In the genomic region with DNA sequence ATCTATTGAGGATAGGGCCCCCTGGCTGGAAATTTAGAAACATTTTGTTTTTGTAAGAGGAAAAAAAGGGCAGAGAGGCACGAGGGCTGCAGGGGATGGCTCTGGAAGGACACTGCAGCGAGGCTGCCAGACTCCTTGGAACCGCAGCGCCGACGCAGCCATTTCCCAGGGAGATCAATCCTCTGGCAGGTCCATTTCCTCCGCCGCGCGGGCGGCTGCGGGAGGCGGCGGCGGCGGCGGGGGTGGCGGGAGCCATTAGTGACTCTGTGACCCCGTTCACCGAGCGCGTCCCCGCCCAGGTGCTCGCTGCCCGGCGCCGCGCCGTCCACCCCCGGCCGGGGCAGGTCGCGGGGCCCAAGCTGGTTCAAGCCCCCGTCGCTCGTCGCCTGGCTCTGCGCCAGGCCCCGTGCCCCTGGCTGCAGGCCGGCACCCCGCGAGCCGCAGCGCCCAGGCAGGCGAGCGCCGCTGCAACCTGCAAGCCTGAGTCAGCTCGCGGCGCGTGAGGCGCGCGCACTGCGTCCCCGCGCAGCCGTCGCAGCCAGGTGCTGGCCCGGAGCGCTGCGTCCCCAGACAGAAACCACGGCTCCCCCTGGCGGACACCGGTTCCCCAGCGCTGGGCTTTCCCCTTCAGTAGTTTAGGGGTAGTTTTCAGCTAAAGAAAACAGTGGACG, we compare ENCODE assay signal across 8 cellular contexts.
DNase-seq lines count a peak whose midpoint lies in the region; ATAC-seq, FAIRE-seq and TF ChIP-seq lines count a peak whose summit lies in the region.

No MANE protein-coding gene starts in this region.

- peak; percentile 82 for ATAC-seq in GM21576 (IDR thresholded peaks at IDR 0.05; ENCODE audit: unreplicated experiment)

- no peak for FAIRE-seq in RCC 7860 (lab: Jason Lieb, UNC)

- H3K36me3 Mint-ChIP-seq in activated T-helper 2 cell treated with anti-CD3 and anti-CD28 coated beads, Interferon-gamma antibody, Interleukin-2, Interleukin-4, amounts not matched to agents 10 μg/mL and 5 μg/mL and 100 μg/mL, durations not matched to agents 14 hours and 24 hours and 36 hours (ENCODE audit: low read depth): no peaks in the 10 kb centered on the region

- WGBS in stomach, 5 donors: 0 to 1% (median 1%) methylated on average over 11 to 67 of the region's 67 CpGs

- no peaks in the 10 kb centered on the region for H3K27me3 ChIP-seq in neural cell (ENCODE audit: insufficient read depth, low read depth, low read length)
- H3K27me3 ChIP-seq in stomach: no peaks in the 10 kb centered on the region

- TF ChIP-seq POLR2A in stomach (IDR thresholded peaks at IDR 0.05): no peak

- no peaks in the 10 kb centered on the region for H3K9me3 Mint-ChIP-seq in activated T-helper 2 cell treated with anti-CD3 and anti-CD28 coated beads, Interferon-gamma antibody, Interleukin-2, Interleukin-4, amounts not matched to agents 10 μg/mL and 5 μg/mL and 100 μg/mL, durations not matched to agents 14 hours and 24 hours and 36 hours

- H2AFZ ChIP-seq in neural cell (ENCODE audit: low read depth, low read length): no peak overlapping the region

- H3K9ac ChIP-seq in neural cell (ENCODE audit: low read length): peak overlapping the region; percentile 60

- no peaks in the 10 kb centered on the region for H3F3A ChIP-seq in neural cell (ENCODE audit: insufficient read depth, low read length, poor library complexity, severe bottlenecking)

- H3K4me3 Mint-ChIP-seq in activated T-helper 2 cell treated with anti-CD3 and anti-CD28 coated beads, Interferon-gamma antibody, Interleukin-2, Interleukin-4, amounts not matched to agents 10 μg/mL and 5 μg/mL and 100 μg/mL, durations not matched to agents 14 hours and 24 hours and 36 hours (ENCODE audit: low read depth): peak overlapping the region; percentile 76

- TF ChIP-seq RAD21 in Ishikawa (IDR thresholded peaks at IDR 0.05; ENCODE audit: low read depth) (peak; percentile 83), neural cell (conservative IDR thresholded peaks at IDR 0.05) (peak; percentile 93)

- DNase-seq in DMS79 (lab: John Stamatoyannopoulos, UW) (peak; percentile 31), RCC 7860 (ENCODE audit: low spot score) (peak; percentile 52), fibroblast of the conjunctiva (ENCODE audit: low read depth) (peak; percentile 45), stomach (peak; percentile 96)
- peak; percentile 86 for DNase-seq in activated T-helper 2 cell treated with anti-CD3 and anti-CD28 coated beads, Interferon-gamma antibody, Interleukin-2, Interleukin-4, amounts not matched to agents 10 μg/mL and 5 μg/mL and 100 μg/mL, durations not matched to agents 14 hours and 24 hours and 36 hours (ENCODE audit: low spot score)

- peaks cover 4% of the 10 kb centered on the region for H3K27me3 Mint-ChIP-seq in activated T-helper 2 cell treated with anti-CD3 and anti-CD28 coated beads, Interferon-gamma antibody, Interleukin-2, Interleukin-4, amounts not matched to agents 10 μg/mL and 5 μg/mL and 100 μg/mL, durations not matched to agents 14 hours and 24 hours and 36 hours (ENCODE audit: low read depth)

- H3K36me3 ChIP-seq in neural cell (ENCODE audit: insufficient read depth, low read length) (no peaks in the 10 kb centered on the region), stomach (no peaks in the 10 kb centered on the region)

- peak; percentile 97 for TF ChIP-seq CTCF in neural cell (IDR thresholded peaks at IDR 0.05; ENCODE audit: poor library complexity, severe bottlenecking)
- peak in 5 of 7 experiments; percentile 80 to 94 (median 92) for TF ChIP-seq CTCF in stomach (IDR thresholded peaks at IDR 0.05)

- H3K27ac ChIP-seq in neural cell (ENCODE audit: low read length) (no peak overlapping the region), stomach (peak overlapping the region; percentile 86 to 95 (median 89))

- H3K4me3 ChIP-seq in neural cell (ENCODE audit: low read length) (peak overlapping the region; percentile 61), stomach (peak overlapping the region; percentile 53 to 67 (median 60))

- intact Hi-C loops in activated T-helper 2 cell treated with anti-CD3 and anti-CD28 coated beads, Interferon-gamma antibody, Interleukin-2, Interleukin-4, amounts not matched to agents 10 μg/mL and 5 μg/mL and 100 μg/mL, durations not matched to agents 14 hours and 24 hours and 36 hours (cut with micrococcal nuclease): loop anchor here (1.0 to 10.0 kb wide), 4 partner anchors 43 to 610 kb away; partner anchors contain the start of gene SLC7A1
- intact Hi-C loops in stomach (cut with DNase I; ENCODE audit: low total_unique reads): loop anchor here (10.0 kb wide), 2 partner anchors 280 to 350 kb away; no protein-coding TSS in a partner anchor

- H3K9me2 ChIP-seq in neural cell (ENCODE audit: insufficient read depth, low read length): no peaks in the 10 kb centered on the region

- H3K27ac Mint-ChIP-seq in activated T-helper 2 cell treated with anti-CD3 and anti-CD28 coated beads, Interferon-gamma antibody, Interleukin-2, Interleukin-4, amounts not matched to agents 10 μg/mL and 5 μg/mL and 100 μg/mL, durations not matched to agents 14 hours and 24 hours and 36 hours: peak overlapping the region; percentile 26

- H3K79me2 ChIP-seq in neural cell (replicated peaks; ENCODE audit: insufficient read depth, low read length): no peaks in the 10 kb centered on the region

- no peak for TF ChIP-seq EP300 in Ishikawa (IDR thresholded peaks at IDR 0.05; ENCODE audit: borderline replicate concordance)
- peak; percentile 54 for TF ChIP-seq EP300 in neural cell (conservative IDR thresholded peaks at IDR 0.05; ENCODE audit: poor library complexity, severe bottlenecking)
- no peak for TF ChIP-seq EP300 in stomach (IDR thresholded peaks at IDR 0.05)

- H3K4me2 ChIP-seq in neural cell (ENCODE audit: low read length): peak overlapping the region; percentile 30

- H3K4me1 Mint-ChIP-seq in activated T-helper 2 cell treated with anti-CD3 and anti-CD28 coated beads, Interferon-gamma antibody, Interleukin-2, Interleukin-4, amounts not matched to agents 10 μg/mL and 5 μg/mL and 100 μg/mL, durations not matched to agents 14 hours and 24 hours and 36 hours (ENCODE audit: low read depth): peaks cover 33% of the 10 kb centered on the region

- H3K4me1 ChIP-seq in stomach: peaks cover 28 to 47% (median 37%) of the 10 kb centered on the region in 4 donors

- no peaks in the 10 kb centered on the region for H3K9me3 ChIP-seq in neural cell (ENCODE audit: low read length)
- no peaks in the 10 kb centered on the region for H3K9me3 ChIP-seq in stomach

- no peaks in the 10 kb centered on the region for H4K20me1 ChIP-seq in neural cell (ENCODE audit: insufficient read depth)

TF ChIP-seq in Ishikawa, 13 proteins besides CTCF, POLR2A, EP300 and RAD21:
- peak; percentile 55; the same call in 1 of the 2 replicates for TF ChIP-seq TAF1 (IDR thresholded peaks at IDR 0.05; ENCODE audit: low read depth)
- TF ChIP-seq MAX (IDR thresholded peaks at IDR 0.05): peak; percentile 83
- TF ChIP-seq ZBTB7A (IDR thresholded peaks at IDR 0.05; ENCODE audit: low read depth): no peak
- no peak; the same call in 1 of the 2 replicates for TF ChIP-seq USF1 (IDR thresholded peaks at IDR 0.05)
- peak; percentile 46 for TF ChIP-seq TEAD4 (IDR thresholded peaks at IDR 0.05)
- peak; percentile 74 for TF ChIP-seq NFIC (IDR thresholded peaks at IDR 0.05)
- TF ChIP-seq EGR1 (IDR thresholded peaks at IDR 0.05): no peak

TF ChIP-seq in neural cell, 6 proteins besides CTCF, POLR2A, EP300 and RAD21:
- TF ChIP-seq POLR2AphosphoS5 (IDR thresholded peaks at IDR 0.05) (peak; percentile 61), SMC3 (conservative IDR thresholded peaks at IDR 0.05; ENCODE audit: poor library complexity) (peak; percentile 98), EZH2 (IDR thresholded peaks at IDR 0.05; ENCODE audit: borderline replicate concordance, insufficient read depth, low read length, poor library complexity, severe bottlenecking) (no peak), MXI1 (conservative IDR thresholded peaks at IDR 0.05; ENCODE audit: poor library complexity, severe bottlenecking) (peak; percentile 82), REST (IDR thresholded peaks at IDR 0.05; ENCODE audit: borderline replicate concordance) (no peak), TAF1 (IDR thresholded peaks at IDR 0.05; ENCODE audit: low read depth) (peak; percentile 26)

Comparison
In these comparisons a context has a peak if more than half of its experiments do, and no peak if none do; other contexts are left out.
1. DNase-seq: peak in every context shown above with its lines; median percentile 96 in stomach; 86 in activated T-helper 2 cell treated with anti-CD3 and anti-CD28 coated beads, Interferon-gamma antibody, Interleukin-2, Interleukin-4, amounts not matched to agents 10 μg/mL and 5 μg/mL and 100 μg/mL, durations not matched to agents 14 hours and 24 hours and 36 hours; 52 in RCC 7860; 45 in fibroblast of the conjunctiva; 31 in DMS79.